Comparison of ENCODE assay signal across 8 cellular contexts in genomic region chr12:131828671-131829350, GRCh38. TPM values are rescaled to one million over a fixed set of nuclear protein-coding genes. Genes with fewer than 3 reads are reported as not detected.
A peak's percentile ranks its signal among the peaks of the same experiment; 100 is the strongest.
DNase-seq lines count a peak whose midpoint lies in the region; ATAC-seq and TF ChIP-seq lines count a peak whose summit lies in the region.

No MANE protein-coding gene starts in this region.

- WGBS in SK-N-SH (ENCODE audit: low lambda C conversion rate) = 7% methylated on average over 3 of the region's 64 CpGs
- WGBS in esophagus squamous epithelium, 2 donors = 0% methylated on average over 3 of the region's 64 CpGs; no CpG with 5 or more reads in 1 of the 2 donors
- WGBS in ovary, 3 donors = 1% methylated on average over 53 to 64 of the region's 64 CpGs

- H3K9ac ChIP-seq in SK-N-SH = peak overlapping the region; percentile 31; the same call in 1 of the 2 replicates

- H2AFZ ChIP-seq in SK-N-SH (ENCODE audit: low read depth) = peak overlapping the region; percentile 42; the same call in 1 of the 2 replicates

- H3K4me1 ChIP-seq in SK-N-SH (ENCODE audit: control insufficient read depth in 1 of 2, insufficient read depth in 2 of 2, low read depth in 1 of 2, low read length in 1 of 2) (peaks cover 3 to 26% of the 10 kb centered on the region in 2 experiments; a peak in 1 of 4 replicates), esophagus squamous epithelium (peaks cover 32 to 74% (median 43%) of the 10 kb centered on the region in 3 donors), ovary (ENCODE audit: insufficient read depth) (peaks cover 10% of the 10 kb centered on the region)

- H3K9me3 ChIP-seq in SK-N-SH (no peaks in the 10 kb centered on the region), esophagus squamous epithelium (no peaks in the 10 kb centered on the region), ovary (no peaks in the 10 kb centered on the region)

- TF ChIP-seq CTCF in SK-N-SH (IDR thresholded peaks at IDR 0.05) = no peak
- TF ChIP-seq CTCF in esophagus squamous epithelium (IDR thresholded peaks at IDR 0.05) = no peak
- no peak for TF ChIP-seq CTCF in ovary (IDR thresholded peaks at IDR 0.05)

- TF ChIP-seq RAD21 in SK-N-SH (IDR thresholded peaks at IDR 0.05; ENCODE audit: low read length) = no peak

- no peak for ATAC-seq in GM18873 (IDR thresholded peaks at IDR 0.05; ENCODE audit: low FRiP score, unreplicated experiment)

- peak overlapping the region; percentile 54 to 62 for H3K4me3 ChIP-seq in SK-N-SH (ENCODE audit: low read depth in 2 of 2, low read length in 1 of 2)
- H3K4me3 ChIP-seq in esophagus squamous epithelium = peak overlapping the region; percentile 36 to 67 (median 48)
- H3K4me3 ChIP-seq in ovary = peak overlapping the region; percentile 38

- no peaks in the 10 kb centered on the region for H4K20me1 ChIP-seq in SK-N-SH (ENCODE audit: insufficient read depth)

- POLR2A ChIA-PET in SK-N-SH (lab: Yijun Ruan, JAX) = no interaction called here

- no peaks in the 10 kb centered on the region for H3K79me2 ChIP-seq in SK-N-SH (ENCODE audit: insufficient read depth)

- no peak for TF ChIP-seq EP300 in SK-N-SH (IDR thresholded peaks at IDR 0.05; ENCODE audit: borderline replicate concordance in 1 of 2, low read depth in 1 of 2, low read length in 1 of 2)
- TF ChIP-seq EP300 in ovary (IDR thresholded peaks at IDR 0.05) = no peak

- H3K4me2 ChIP-seq in SK-N-SH = peak overlapping the region; percentile 91

- intact Hi-C loops in esophagus squamous epithelium (cut with DNase I) (loop anchor here (10.0 kb wide), 2 partner anchors 214 to 724 kb away; no protein-coding TSS in a partner anchor), ovary (cut with DNase I) (loop anchor here in 1 of 4 donors (1.0 to 10.0 kb wide), 5 partner anchors 25 to 912 kb away; no protein-coding TSS in a partner anchor)

- H3K36me3 ChIP-seq in SK-N-SH (replicated peaks in 1 of 2; ENCODE audit: control insufficient read depth in 1 of 2, insufficient read depth in 2 of 2, low read length in 1 of 2) = no peaks in the 10 kb centered on the region
- no peaks in the 10 kb centered on the region for H3K36me3 ChIP-seq in esophagus squamous epithelium
- H3K36me3 ChIP-seq in ovary = no peaks in the 10 kb centered on the region

- no peaks in the 10 kb centered on the region for H3K27me3 ChIP-seq in SK-N-SH (ENCODE audit: insufficient read depth)
- peaks cover 0 to 92% (median 9%) of the 10 kb centered on the region in 4 donors for H3K27me3 ChIP-seq in esophagus squamous epithelium
- no peaks in the 10 kb centered on the region for H3K27me3 ChIP-seq in ovary

- CTCF ChIA-PET in SK-N-SH (lab: Yijun Ruan, JAX) = interaction anchor here (0.7 to 6.2 kb wide), 12 partner anchors 12 to 971 kb away, joined by 3 to 51 read pairs (median 3); no protein-coding TSS in a partner anchor

- H3K9me2 ChIP-seq in SK-N-SH = no peaks in the 10 kb centered on the region

- no peak overlapping the region for H3K27ac ChIP-seq in SK-N-SH (ENCODE audit: low read depth in 2 of 2, low read length in 1 of 2)
- peak overlapping the region in 2 of 4 donors; percentile 13 to 18 for H3K27ac ChIP-seq in esophagus squamous epithelium
- peak overlapping the region; percentile 47 to 62 for H3K27ac ChIP-seq in ovary

- H3F3A ChIP-seq in SK-N-SH (replicated peaks; ENCODE audit: insufficient read depth) = no peaks in the 10 kb centered on the region

- peak in 2 of 3 experiments; percentile 60 to 71 for DNase-seq in NCI-H1417 (lab: John Stamatoyannopoulos, UW)
- no peak for DNase-seq in NCI-H1417 treated with DMSO at 0.1 percent for 48 hours (lab: John Stamatoyannopoulos, UW)
- peak; percentile 68 for DNase-seq in SK-N-SH
- no peak for DNase-seq in esophagus squamous epithelium (lab: John Stamatoyannopoulos, UW)
- peak in 3 of 5 donors; percentile 21 to 67 (median 60) for DNase-seq in ovary
- no peak for DNase-seq in NCI-H128 (lab: John Stamatoyannopoulos, UW; ENCODE audit: unreplicated experiment)
- no peak for DNase-seq in erythroblast (lab: John Stamatoyannopoulos, UW)

- TF ChIP-seq POLR2A in esophagus squamous epithelium (IDR thresholded peaks at IDR 0.05) = peak in 1 of 4 donors; percentile 14
- TF ChIP-seq POLR2A in ovary (IDR thresholded peaks at IDR 0.05) = no peak
- TF ChIP-seq POLR2A in erythroblast (IDR thresholded peaks at IDR 0.05; ENCODE audit: low read length) = no peak

TF ChIP-seq in SK-N-SH, 30 proteins besides CTCF, POLR2A, EP300 and RAD21:
- TF ChIP-seq YY1 (IDR thresholded peaks at IDR 0.05; ENCODE audit: low read depth) = no peak
- TF ChIP-seq POLR2AphosphoS5 (IDR thresholded peaks at IDR 0.05; ENCODE audit: low read depth, low read length) = no peak
- TF ChIP-seq TEAD4 (IDR thresholded peaks at IDR 0.05; ENCODE audit: borderline replicate concordance, insufficient read depth) = no peak
- no peak for TF ChIP-seq RFX5 (IDR thresholded peaks at IDR 0.05; ENCODE audit: low read length)
- no peak for TF ChIP-seq FOSL2 (IDR thresholded peaks at IDR 0.05; ENCODE audit: borderline replicate concordance, low read depth)
- no peak for TF ChIP-seq FOXM1 (IDR thresholded peaks at IDR 0.05; ENCODE audit: low read depth)
- TF ChIP-seq RCOR1 (IDR thresholded peaks at IDR 0.05; ENCODE audit: low read length) = no peak
- TF ChIP-seq FOXJ3 (CRISPR knock-in tag; IDR thresholded peaks at IDR 0.05) = no peak
- TF ChIP-seq NRF1 (IDR thresholded peaks at IDR 0.05; ENCODE audit: low read depth, low read length) = no peak
- TF ChIP-seq, protein P1, sequence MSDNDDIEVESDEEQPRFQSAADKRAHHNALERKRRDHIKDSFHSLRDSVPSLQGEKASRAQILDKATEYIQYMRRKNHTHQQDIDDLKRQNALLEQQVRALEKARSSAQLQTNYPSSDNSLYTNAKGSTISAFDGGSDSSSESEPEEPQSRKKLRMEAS (IDR thresholded peaks at IDR 0.05; ENCODE audit: low read depth) = no peak
- TF ChIP-seq, protein P2, sequence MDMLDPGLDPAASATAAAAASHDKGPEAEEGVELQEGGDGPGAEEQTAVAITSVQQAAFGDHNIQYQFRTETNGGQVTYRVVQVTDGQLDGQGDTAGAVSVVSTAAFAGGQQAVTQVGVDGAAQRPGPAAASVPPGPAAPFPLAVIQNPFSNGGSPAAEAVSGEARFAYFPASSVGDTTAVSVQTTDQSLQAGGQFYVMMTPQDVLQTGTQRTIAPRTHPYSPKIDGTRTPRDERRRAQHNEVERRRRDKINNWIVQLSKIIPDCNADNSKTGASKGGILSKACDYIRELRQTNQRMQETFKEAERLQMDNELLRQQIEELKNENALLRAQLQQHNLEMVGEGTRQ (IDR thresholded peaks at IDR 0.05; ENCODE audit: borderline replicate concordance, low read depth, low read length) = no peak
- TF ChIP-seq, protein P3, sequence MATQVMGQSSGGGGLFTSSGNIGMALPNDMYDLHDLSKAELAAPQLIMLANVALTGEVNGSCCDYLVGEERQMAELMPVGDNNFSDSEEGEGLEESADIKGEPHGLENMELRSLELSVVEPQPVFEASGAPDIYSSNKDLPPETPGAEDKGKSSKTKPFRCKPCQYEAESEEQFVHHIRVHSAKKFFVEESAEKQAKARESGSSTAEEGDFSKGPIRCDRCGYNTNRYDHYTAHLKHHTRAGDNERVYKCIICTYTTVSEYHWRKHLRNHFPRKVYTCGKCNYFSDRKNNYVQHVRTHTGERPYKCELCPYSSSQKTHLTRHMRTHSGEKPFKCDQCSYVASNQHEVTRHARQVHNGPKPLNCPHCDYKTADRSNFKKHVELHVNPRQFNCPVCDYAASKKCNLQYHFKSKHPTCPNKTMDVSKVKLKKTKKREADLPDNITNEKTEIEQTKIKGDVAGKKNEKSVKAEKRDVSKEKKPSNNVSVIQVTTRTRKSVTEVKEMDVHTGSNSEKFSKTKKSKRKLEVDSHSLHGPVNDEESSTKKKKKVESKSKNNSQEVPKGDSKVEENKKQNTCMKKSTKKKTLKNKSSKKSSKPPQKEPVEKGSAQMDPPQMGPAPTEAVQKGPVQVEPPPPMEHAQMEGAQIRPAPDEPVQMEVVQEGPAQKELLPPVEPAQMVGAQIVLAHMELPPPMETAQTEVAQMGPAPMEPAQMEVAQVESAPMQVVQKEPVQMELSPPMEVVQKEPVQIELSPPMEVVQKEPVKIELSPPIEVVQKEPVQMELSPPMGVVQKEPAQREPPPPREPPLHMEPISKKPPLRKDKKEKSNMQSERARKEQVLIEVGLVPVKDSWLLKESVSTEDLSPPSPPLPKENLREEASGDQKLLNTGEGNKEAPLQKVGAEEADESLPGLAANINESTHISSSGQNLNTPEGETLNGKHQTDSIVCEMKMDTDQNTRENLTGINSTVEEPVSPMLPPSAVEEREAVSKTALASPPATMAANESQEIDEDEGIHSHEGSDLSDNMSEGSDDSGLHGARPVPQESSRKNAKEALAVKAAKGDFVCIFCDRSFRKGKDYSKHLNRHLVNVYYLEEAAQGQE (IDR thresholded peaks at IDR 0.05; ENCODE audit: low read depth, low read length) = no peak
- no peak for TF ChIP-seq TCF12 (IDR thresholded peaks at IDR 0.05)
- TF ChIP-seq EZH2phosphoT487 (IDR thresholded peaks at IDR 0.05; ENCODE audit: borderline replicate concordance, low read depth) = no peak
- TF ChIP-seq TAF1 (IDR thresholded peaks at IDR 0.05; ENCODE audit: borderline replicate concordance, low read depth, low read length) = no peak
- TF ChIP-seq RXRA (IDR thresholded peaks at IDR 0.05; ENCODE audit: borderline replicate concordance, low read depth) = no peak

RNA-seq across cellular contexts. Expression of gene MMP17, which starts 0.6 kb away (rescaled TPM):
- 13.5 and 14.0 TPM in 2 replicates for polyA plus RNA-seq in SK-N-SH (2012; rRNA removed)
- polyA plus RNA-seq in SK-N-SH (2012; cell fraction: cytosol; rRNA removed) = 4.0 and 8.7 TPM in 2 replicates
- 27.4 and 35.0 TPM in 2 replicates for polyA plus RNA-seq in SK-N-SH (2012; cell fraction: nucleus; rRNA removed)
- total RNA-seq in esophagus squamous epithelium = 1 to 10 TPM; 1.3 to 3.1 (median 1.9) TPM
- 10 to 100 TPM in 5 of 7 donors, 1 to 10 TPM in 2; 9.3 to 15.6 (median 13.3) TPM for total RNA-seq in ovary
- polyA plus RNA-seq in ovary = 10 to 100 TPM in 1 of 2 donors, under 1 TPM in 1; 0.78 to 15.5 TPM

Comparison
In these comparisons a context has a peak if more than half of its experiments do, and no peak if none do; other contexts are left out.
1. DNase-seq: peak in NCI-H1417 (2 of 3), SK-N-SH (single experiment) and ovary (3 of 5); none in NCI-H1417 treated with DMSO at 0.1 percent for 48 hours (single experiment), esophagus squamous epithelium (single experiment), NCI-H128 (single experiment) and erythroblast (0 of 2).
2. H3K27ac ChIP-seq: peak in ovary (2 of 2); none in SK-N-SH (0 of 2).
3. Peak in every context shown above with its lines, with median percentiles within 50 percentile points of each other: H3K4me3 ChIP-seq.